8 cellular contexts compared by ENCODE assay signal in the genomic region with DNA sequence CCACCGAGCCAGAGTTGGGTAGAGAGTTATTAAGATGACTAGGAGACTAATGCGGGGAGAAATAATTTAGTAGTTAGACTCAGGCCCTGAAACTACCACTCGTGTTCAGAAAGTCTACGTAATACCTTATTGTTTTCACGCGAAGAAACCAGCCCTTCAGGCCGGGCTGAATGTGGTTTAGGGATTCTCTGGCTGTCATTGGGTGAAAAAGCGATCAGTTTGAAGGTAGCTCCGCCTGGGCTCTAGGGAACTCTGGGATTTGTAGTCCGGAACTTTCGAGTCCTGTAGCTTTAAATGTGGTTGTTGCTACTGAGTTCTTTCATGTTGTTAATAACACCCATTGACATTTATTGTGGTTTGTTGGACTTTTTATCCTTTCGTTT. TPM values are rescaled to one million over a fixed set of nuclear protein-coding genes. Genes with fewer than 3 reads are reported as not detected.
A peak's percentile ranks its signal among the peaks of the same experiment; 100 is the strongest.
DNase-seq lines count a peak whose midpoint lies in the region; ATAC-seq, FAIRE-seq and TF ChIP-seq lines count a peak whose summit lies in the region.

No MANE protein-coding gene starts in this region.

- peak overlapping the region; percentile 89 for H3K27ac ChIP-seq in SU-DHL-6 (ENCODE audit: low read depth, low read length)
- H3K27ac ChIP-seq in angular gyrus (ENCODE audit: low read depth, low read length), result peak overlapping the region; percentile 96
- peak overlapping the region; percentile 99 for H3K27ac ChIP-seq in right cardiac atrium (ENCODE audit: low read length)

- H3K27me3 ChIP-seq in SU-DHL-6 (ENCODE audit: low read length) (no peaks in the 10 kb centered on the region), right cardiac atrium (ENCODE audit: control insufficient read depth, insufficient read depth) (no peaks in the 10 kb centered on the region)

- FAIRE-seq in urothelium cell line (lab: Jason Lieb, UNC), result no peak

- H3K4me1 ChIP-seq in right cardiac atrium (ENCODE audit: control insufficient read depth, insufficient read depth, low read length), result no peaks in the 10 kb centered on the region

- H3F3A ChIP-seq in SU-DHL-6 (ENCODE audit: insufficient read depth), result peaks cover 35% of the 10 kb centered on the region

- no peaks in the 10 kb centered on the region for H3K9me3 ChIP-seq in SU-DHL-6 (ENCODE audit: insufficient read depth, low read length)
- H3K9me3 ChIP-seq in right cardiac atrium (ENCODE audit: control insufficient read depth, low read length), result no peaks in the 10 kb centered on the region

- H3K79me2 ChIP-seq in SU-DHL-6 (ENCODE audit: insufficient read depth, low read length), result peaks cover 40% of the 10 kb centered on the region

- H3K9ac ChIP-seq in SU-DHL-6 (ENCODE audit: low read length), result peak overlapping the region; percentile 62

- peak overlapping the region; percentile 69 for H2AFZ ChIP-seq in SU-DHL-6 (ENCODE audit: low read depth, low read length, severe bottlenecking)

- H4K20me1 ChIP-seq in SU-DHL-6 (ENCODE audit: low read depth, low read length), result no peaks in the 10 kb centered on the region

- under 1% methylated on average over 12 of the region's 12 CpGs for WGBS in right cardiac atrium

- DNase-seq in NCI-H1417 treated with DMSO at 0.1 percent for 48 hours (lab: John Stamatoyannopoulos, UW), result peak; percentile 70
- DNase-seq in right cardiac atrium, result peak; percentile 72 to 83 (median 74)
- peak; percentile 84 for DNase-seq in pulmonary artery endothelial cell (ENCODE audit: low read depth, low spot score)
- peak; percentile 94 for DNase-seq in urothelium cell line (ENCODE audit: low spot score)

- H3K36me3 ChIP-seq in SU-DHL-6 (ENCODE audit: low read length), result no peaks in the 10 kb centered on the region

- TF ChIP-seq CTCF in GM12875 (IDR thresholded peaks at IDR 0.05; ENCODE audit: borderline replicate concordance, insufficient read depth, low read depth, low read length), result no peak
- TF ChIP-seq CTCF in SU-DHL-6 (IDR thresholded peaks at IDR 0.05; ENCODE audit: insufficient read depth, low read length, poor library complexity, severe bottlenecking), result no peak

- H3K4me3 ChIP-seq in GM12875 (ENCODE audit: low read depth, low read length), result peak overlapping the region; percentile 55
- peak overlapping the region; percentile 75 for H3K4me3 ChIP-seq in SU-DHL-6 (ENCODE audit: insufficient read depth, low read length, poor library complexity, severe bottlenecking)
- peak overlapping the region; percentile 98 for H3K4me3 ChIP-seq in right cardiac atrium (ENCODE audit: low read length)

- ATAC-seq in HG02798 (IDR thresholded peaks at IDR 0.05; ENCODE audit: poor library complexity, unreplicated experiment), result peak; percentile 65
- ATAC-seq in right cardiac atrium, result peak; percentile 91 to 93

- H3K9me2 ChIP-seq in SU-DHL-6 (replicated peaks; ENCODE audit: insufficient read depth, low read length), result no peaks in the 10 kb centered on the region

- intact Hi-C loops in right cardiac atrium (cut with DNase I), result no loop called here

- peak overlapping the region; percentile 91 for H3K4me2 ChIP-seq in SU-DHL-6 (ENCODE audit: low read depth, low read length, poor library complexity, severe bottlenecking)

RNA-seq across cellular contexts. Expression of a gene that starts 0.5 kb away (rescaled TPM):
- total RNA-seq in right cardiac atrium (1 to 10 TPM; 6.6 to 8.8 (median 7.8) TPM), pulmonary artery endothelial cell (14.7 and 22.7 TPM in 2 replicates)
- polyA plus RNA-seq in right cardiac atrium, result 3.2 TPM

Comparison
In these comparisons a context has a peak if more than half of its experiments do, and no peak if none do; other contexts are left out.
1. Peak in every context shown above with its lines: DNase-seq, ATAC-seq, H3K4me3 ChIP-seq and H3K27ac ChIP-seq.